In genomic region chr2:62198237-62198633, GRCh38 we compare ENCODE assay signal across 8 cellular contexts. TPM values are rescaled to one million over a fixed set of nuclear protein-coding genes. Genes with fewer than 3 reads are reported as not detected.
DNase-seq lines count a peak whose midpoint lies in the region; ATAC-seq and TF ChIP-seq lines count a peak whose summit lies in the region.

No MANE protein-coding gene starts in this region.

- H3K27ac ChIP-seq in OCI-LY7 (ENCODE audit: low read depth, low read length, poor library complexity, severe bottlenecking): peak overlapping the region; percentile 75

- H3K4me1 Mint-ChIP-seq in progenitor cell of endocrine pancreas (ENCODE audit: low read depth): peaks cover 33% of the 10 kb centered on the region

- DNase-seq in GM12865 (ENCODE audit: low read depth) (peak; percentile 60), OCI-LY7 (ENCODE audit: low spot score) (peak; percentile 50), progenitor cell of endocrine pancreas (ENCODE audit: low spot score, unreplicated experiment) (no peak), SK-N-DZ (ENCODE audit: low spot score) (no peak), left colon (no peak)

- no TSS peak for BruUV-seq in OCI-LY7 (replicated peaks; lab: Mats Ljungman, UMichigan)

- no peaks in the 10 kb centered on the region for H3K27me3 Mint-ChIP-seq in progenitor cell of endocrine pancreas

- H3K4me3 ChIP-seq in GM12865 (ENCODE audit: low read depth, low read length) (peak overlapping the region; percentile 99), OCI-LY7 (ENCODE audit: low read depth, low read length, poor library complexity, severe bottlenecking) (peak overlapping the region; percentile 95), endocrine pancreas (ENCODE audit: control insufficient read depth, insufficient read depth, low read length) (peak overlapping the region; percentile 59)

- ATAC-seq in left colon (no peak), GM18511 (IDR thresholded peaks at IDR 0.05; ENCODE audit: unreplicated experiment) (no peak), GM21786 (IDR thresholded peaks at IDR 0.05; ENCODE audit: unreplicated experiment) (no peak)

- H3K4me2 ChIP-seq in OCI-LY7 (ENCODE audit: low read length): peak overlapping the region; percentile 92

- H3K27ac Mint-ChIP-seq in progenitor cell of endocrine pancreas: no peak overlapping the region

- no peaks in the 10 kb centered on the region for H3K9me3 Mint-ChIP-seq in progenitor cell of endocrine pancreas (ENCODE audit: low read depth)

- H3K27me3 ChIP-seq in endocrine pancreas (ENCODE audit: control insufficient read depth, insufficient read depth, low read length): no peaks in the 10 kb centered on the region

- CTCF ChIA-PET in OCI-LY7 (lab: Charles Lee; ENCODE audit: unreplicated experiment): no interaction called here

- H3K4me1 ChIP-seq in OCI-LY7 (ENCODE audit: insufficient read depth, low read length, poor library complexity, severe bottlenecking) (peaks cover 67% of the 10 kb centered on the region), endocrine pancreas (ENCODE audit: control insufficient read depth, insufficient read depth, low read length) (peaks cover 3% of the 10 kb centered on the region)

- H3K4me3 Mint-ChIP-seq in progenitor cell of endocrine pancreas (ENCODE audit: low read depth): peak overlapping the region; percentile 86

- H3K79me2 ChIP-seq in OCI-LY7 (ENCODE audit: insufficient read depth, low read depth, low read length): peaks cover 90% of the 10 kb centered on the region

- H3K36me3 ChIP-seq in OCI-LY7 (ENCODE audit: insufficient read depth, low read length) (peaks cover 57% of the 10 kb centered on the region), endocrine pancreas (ENCODE audit: control insufficient read depth, insufficient read depth, low read length) (no peaks in the 10 kb centered on the region)

- H3K36me3 Mint-ChIP-seq in progenitor cell of endocrine pancreas (ENCODE audit: insufficient read depth): no peaks in the 10 kb centered on the region

- POLR2A ChIA-PET in OCI-LY7 (lab: Charles Lee): interaction anchor here (1.0 to 1.2 kb wide), 3 partner anchors 16 to 68 kb away, joined by 3 to 5 read pairs (median 3); no protein-coding TSS in a partner anchor

- intact Hi-C loops in OCI-LY7 (cut with micrococcal nuclease; ENCODE audit: unreplicated experiment): loop anchor here (2.0 to 10.0 kb wide), 4 partner anchors 161 to 283 kb away; no protein-coding TSS in a partner anchor
- intact Hi-C loops in left colon (cut with DNase I, micrococcal nuclease): loop anchor here in 1 of 2 donors (5.0 kb wide), 1 partner anchor 214 kb away; no protein-coding TSS in a partner anchor

- no peaks in the 10 kb centered on the region for H3K9me3 ChIP-seq in OCI-LY7 (ENCODE audit: low read length)
- H3K9me3 ChIP-seq in endocrine pancreas (ENCODE audit: control insufficient read depth, low read length): no peaks in the 10 kb centered on the region

- H4K20me1 ChIP-seq in OCI-LY7 (ENCODE audit: insufficient read depth, low read length): peaks cover 58% of the 10 kb centered on the region

- H2AFZ ChIP-seq in OCI-LY7 (ENCODE audit: low read length): no peak overlapping the region

- H3K9me2 ChIP-seq in OCI-LY7 (ENCODE audit: insufficient read depth, low read length): no peaks in the 10 kb centered on the region

- TF ChIP-seq CTCF in GM12865 (IDR thresholded peaks at IDR 0.05; ENCODE audit: insufficient read depth, low read depth, low read length, missing control alignments) (no peak), OCI-LY7 (conservative IDR thresholded peaks at IDR 0.05; ENCODE audit: low read length) (no peak), progenitor cell of endocrine pancreas (IDR thresholded peaks at IDR 0.05; ENCODE audit: unreplicated experiment) (no peak)

- H3K9ac ChIP-seq in endocrine pancreas (ENCODE audit: control insufficient read depth, insufficient read depth, low read length): no peak overlapping the region

RNA-seq across cellular contexts. Expression of gene B3GNT2, which starts 2.3 kb away (rescaled TPM):
- total RNA-seq in OCI-LY7 (2014; rRNA removed; shearing (Covaris generic)): 63.0 and 65.8 TPM in 2 replicates
- total RNA-seq in OCI-LY7 (2022) (47.9 and 51.1 TPM in 2 replicates), progenitor cell of endocrine pancreas (17.4 and 18.5 TPM in 2 replicates), left colon (10 to 100 TPM; 27.6 to 49.5 TPM)
- 13.4 and 16.1 TPM in 2 replicates for polyA plus RNA-seq in SK-N-DZ (2014; cell fraction: cytosol; rRNA removed)
- polyA plus RNA-seq in SK-N-DZ (2014; cell fraction: nucleus; rRNA removed): 8.7 and 9.9 TPM in 2 replicates

Comparison
In these comparisons a context has a peak if more than half of its experiments do, and no peak if none do; other contexts are left out.
1. DNase-seq: peak in GM12865 (single experiment) and OCI-LY7 (single experiment); none in progenitor cell of endocrine pancreas (single experiment), SK-N-DZ (single experiment) and left colon (0 of 2).
2. Peak in every context shown above with its lines, with median percentiles within 50 percentile points of each other: H3K4me3 ChIP-seq.